8 cellular contexts compared by ENCODE assay signal in genomic region chr4:163558539-163559044, GRCh38.
A peak's percentile ranks its signal among the peaks of the same experiment; 100 is the strongest.
DNase-seq lines count a peak whose midpoint lies in the region; ATAC-seq and TF ChIP-seq lines count a peak whose summit lies in the region.

No MANE protein-coding gene starts in this region.

- no peaks in the 10 kb centered on the region for H3K36me3 Mint-ChIP-seq in effector memory CD8-positive, alpha-beta T cell (ENCODE audit: insufficient read depth)
- H3K36me3 Mint-ChIP-seq in WTC11: peaks cover 3% of the 10 kb centered on the region; the same call in 1 of the 2 replicates

- peak overlapping the region; percentile 13 to 59 for H3K4me3 Mint-ChIP-seq in effector memory CD8-positive, alpha-beta T cell
- H3K4me3 Mint-ChIP-seq in WTC11: no peak overlapping the region

- no peak for TF ChIP-seq CTCF in WTC11 (IDR thresholded peaks at IDR 0.05)

- H3K27me3 Mint-ChIP-seq in effector memory CD8-positive, alpha-beta T cell: no peaks in the 10 kb centered on the region
- H3K27me3 Mint-ChIP-seq in WTC11 (ENCODE audit: low read depth): no peaks in the 10 kb centered on the region

- ATAC-seq in Right ventricle myocardium superior (ENCODE audit: poor library complexity) (peak; percentile 80), HG03469 (IDR thresholded peaks at IDR 0.05; ENCODE audit: unreplicated experiment) (peak; percentile 41), WTC11 (no peak; the same call in 1 of the 2 replicates)
- peak; percentile 54 for ATAC-seq in effector memory CD8-positive, alpha-beta T cell (replicated peaks)

- POLR2A ChIA-PET in WTC11 (lab: Charles Lee): no interaction called here

- peak overlapping the region; percentile 7 to 29 for H3K27ac Mint-ChIP-seq in effector memory CD8-positive, alpha-beta T cell
- H3K27ac Mint-ChIP-seq in WTC11: no peak overlapping the region

- intact Hi-C loops in Right ventricle myocardium superior (cut with DNase I): no loop called here
- intact Hi-C loops in cardiac septum (cut with DNase I): no loop called here

- CTCF ChIA-PET in WTC11 (lab: Charles Lee): interaction anchor here (0.8 to 1.0 kb wide), 3 partner anchors 9 to 122 kb away, joined by 3 to 8 read pairs (median 4); no protein-coding TSS in a partner anchor

- H3K9me3 Mint-ChIP-seq in effector memory CD8-positive, alpha-beta T cell: no peaks in the 10 kb centered on the region
- H3K9me3 Mint-ChIP-seq in WTC11: peaks cover 8% of the 10 kb centered on the region; the same call in 1 of the 2 replicates

- no peak for DNase-seq in Right ventricle myocardium superior
- DNase-seq in cardiac septum (ENCODE audit: low spot score): no peak
- DNase-seq in effector memory CD8-positive, alpha-beta T cell: no peak
- no peak for DNase-seq in mucosa of gallbladder (ENCODE audit: low spot score)
- no peak for DNase-seq in middle frontal gyrus (ENCODE audit: extremely low spot score, low spot score)
- no peak for DNase-seq in WTC11 (ENCODE audit: low spot score)
- no peak for DNase-seq in HK-2 (ENCODE audit: unreplicated experiment)

- peaks cover 12 to 17% of the 10 kb centered on the region in 2 donors for H3K4me1 Mint-ChIP-seq in effector memory CD8-positive, alpha-beta T cell (ENCODE audit: low read depth in 2 of 2)
- 0 out of 2 replicates have a peak, but pooled peaks cover 4% of the 10 kb centered on the region for H3K4me1 Mint-ChIP-seq in WTC11

TF ChIP-seq in WTC11, 78 proteins besides CTCF, POLR2A, EP300 and RAD21:
- TF ChIP-seq GRHL2 (CRISPR knock-in tag; IDR thresholded peaks at IDR 0.05; ENCODE audit: insufficient replicate concordance, severe bottlenecking) (no peak), SP1 (CRISPR knock-in tag; conservative IDR thresholded peaks at IDR 0.05) (no peak), GABPB1 (CRISPR knock-in tag; IDR thresholded peaks at IDR 0.05) (no peak)
